In genomic region chr5:34511063-34511462, GRCh38 we compare ENCODE assay signal across 27 cellular contexts.
DNase-seq lines count a peak whose midpoint lies in the region; ATAC-seq, FAIRE-seq and TF ChIP-seq lines count a peak whose summit lies in the region.
"Had no signal": no experiment of that assay in that cellular context is flagged by ENCODE, and none has a peak within 500 bp of the region (broad histone marks: within the 10 kb centered on the region; RNA-seq: fewer than 3 reads in every experiment).

No MANE protein-coding gene starts in this region.

- peak overlapping the region; percentile 31; the same call in 2 of the 3 replicates for H3K4me2 ChIP-seq in A549

- no peak overlapping the region for H3K9ac ChIP-seq in liver (ENCODE audit: low read depth in 1 of 2, low read length in 2 of 2)

- no peak for TF ChIP-seq CTCF in A549 (IDR thresholded peaks at IDR 0.05)
- TF ChIP-seq CTCF in VCaP (conservative IDR thresholded peaks at IDR 0.05) = no peak
- no peak for TF ChIP-seq CTCF in liver (IDR thresholded peaks at IDR 0.05; ENCODE audit: low read depth, low read length, missing input control)
- no peak for TF ChIP-seq CTCF in stomach (IDR thresholded peaks at IDR 0.05)

- no peak for FAIRE-seq in A549 (lab: Jason Lieb, UNC)
- FAIRE-seq: astrocyte, K562 had no signal

- H3K27ac ChIP-seq in A549 = peak overlapping the region in 1 of 2 experiments; percentile 29; a peak in 1 of 6 replicates
- peak overlapping the region; percentile 90 for H3K27ac ChIP-seq in VCaP
- peak overlapping the region; percentile 39 to 54 for H3K27ac ChIP-seq in liver (ENCODE audit: low read depth in 1 of 2, low read length in 2 of 2)
- peak overlapping the region; percentile 48 to 70 (median 65) for H3K27ac ChIP-seq in stomach

- no peak overlapping the region for H3K4me3 ChIP-seq in A549
- no peak overlapping the region for H3K4me3 ChIP-seq in liver (ENCODE audit: low read depth in 1 of 3, low read length in 3 of 3)
- H3K4me3 ChIP-seq in stomach = no peak overlapping the region
- H3K4me3 ChIP-seq: K562 had no signal

- 24% methylated on average over 4 of the region's 4 CpGs for WGBS in A549 (ENCODE audit: missing lambda C conversion rate)
- WGBS in liver = 30% methylated on average over 4 of the region's 4 CpGs
- 21 to 32% (median 25%) methylated on average over 4 of the region's 4 CpGs for WGBS in stomach, 5 donors

- H3K36me3 ChIP-seq in liver (ENCODE audit: control insufficient read depth in 4 of 4, insufficient read depth in 3 of 4, low read depth in 1 of 4, low read length in 3 of 4) (no peaks in the 10 kb centered on the region), stomach (no peaks in the 10 kb centered on the region)

- H3K9me3 ChIP-seq in A549 (no peaks in the 10 kb centered on the region), liver (ENCODE audit: control insufficient read depth in 4 of 4, low read length in 3 of 4) (no peaks in the 10 kb centered on the region), stomach (no peaks in the 10 kb centered on the region)

- DNase-seq in A549 (ENCODE audit: low read depth in 1 of 2, low spot score in 1 of 2) = no peak
- DNase-seq in stomach = no peak
- DNase-seq in NOMO-1 (lab: John Stamatoyannopoulos, UW; ENCODE audit: unreplicated experiment in 2 of 2) = no peak
- no peak for DNase-seq in stimulated activated CD4-positive, alpha-beta T cell treated with anti-CD3 and anti-CD28 coated beads, Interleukin-4, amount 100 ng/mL, for 1 hour
- no peak for DNase-seq in T1000 (lab: John Stamatoyannopoulos, UW)
- DNase-seq in NCI-H2107 treated with DMSO at 0.1 percent for 48 hours (lab: John Stamatoyannopoulos, UW; ENCODE audit: unreplicated experiment) = no peak
- DNase-seq: activated CD4-positive, alpha-beta T cell treated with anti-CD3 and anti-CD28 coated beads, Interleukin-2, amount 50 U/mL, for 1 hour; activated CD8-positive, alpha-beta memory T cell treated with anti-CD3 and anti-CD28 coated beads, Interleukin-2, amount 50 U/mL, for 4 hours; effector memory CD4-positive, alpha-beta T cell; GDM1; H9; kidney glomerular epithelial cell; mesenchymal stem cell; naive thymus-derived CD8-positive, alpha-beta T cell; NCI-H1436 treated with DMSO at 0.1 percent for 48 hours; NCI-H2171; NCI-H524; RPMI8226; stimulated activated CD4-positive, alpha-beta T cell treated with anti-CD3 and anti-CD28 coated beads, Interleukin-2, amount 100 ng/mL, for 24 hours had no signal

- TF ChIP-seq EP300 in A549 (IDR thresholded peaks at IDR 0.05) = no peak
- TF ChIP-seq EP300 in stomach (IDR thresholded peaks at IDR 0.05) = no peak

- H3K27me3 ChIP-seq in liver (ENCODE audit: control insufficient read depth in 4 of 4, insufficient read depth in 4 of 4, low read length in 3 of 4) = no peaks in the 10 kb centered on the region
- no peaks in the 10 kb centered on the region for H3K27me3 ChIP-seq in stomach

- TF ChIP-seq POLR2A in A549 (IDR thresholded peaks at IDR 0.05; ENCODE audit: low read length) (no peak), stomach (IDR thresholded peaks at IDR 0.05) (no peak)

- CTCF ChIA-PET in A549 (lab: Yijun Ruan, JAX) = interaction anchor here (0.7 to 5.7 kb wide), 5 partner anchors 12 to 387 kb away, joined by 3 to 26 read pairs (median 3); no protein-coding TSS in a partner anchor

- POLR2A ChIA-PET in A549 (lab: Yijun Ruan, JAX) = interaction anchor here (0.9 kb wide), 1 partner anchor 75 kb away, joined by 3 read pairs; no protein-coding TSS in a partner anchor

- no peak for TF ChIP-seq RAD21 in A549 (conservative IDR thresholded peaks at IDR 0.05 in 1 of 2, IDR thresholded peaks at IDR 0.05 in 1 of 2)
- TF ChIP-seq RAD21 in liver (IDR thresholded peaks at IDR 0.05) = peak; percentile 15 to 21

- intact Hi-C loops in stomach (cut with DNase I; ENCODE audit: low total_unique reads) = no loop called here

- no peak for ATAC-seq in A549
- ATAC-seq: activated naive CD4-positive, alpha-beta T cell treated with anti-CD3 and anti-CD28 coated beads, Interleukin-2, amount 50 U/mL, for 72 hours; activated T-helper 17 cell treated with anti-CD3 and anti-CD28 coated beads, Interleukin-2, amount 50 U/mL, for 72 hours; esophagus mucosa; K562; naive thymus-derived CD8-positive, alpha-beta T cell; stimulated activated memory B cell treated with anti-CD40 and anti-IgM and Interleukin-4, amounts not matched to agents 10 μg/mL and 1 μg/mL and 100 μg/mL, for 72 hours had no signal

- peaks cover 26% of the 10 kb centered on the region; the same call in 2 of the 3 replicates for H3K4me1 ChIP-seq in A549
- H3K4me1 ChIP-seq in liver (ENCODE audit: control insufficient read depth in 4 of 4, insufficient read depth in 4 of 4, low read length in 3 of 4) = peaks cover 9 to 31% (median 24%) of the 10 kb centered on the region in 4 donors
- peaks cover 18 to 31% (median 25%) of the 10 kb centered on the region in 4 donors for H3K4me1 ChIP-seq in stomach

TF ChIP-seq in A549, 52 proteins besides CTCF, POLR2A, EP300 and RAD21:
- TF ChIP-seq, protein P1, sequence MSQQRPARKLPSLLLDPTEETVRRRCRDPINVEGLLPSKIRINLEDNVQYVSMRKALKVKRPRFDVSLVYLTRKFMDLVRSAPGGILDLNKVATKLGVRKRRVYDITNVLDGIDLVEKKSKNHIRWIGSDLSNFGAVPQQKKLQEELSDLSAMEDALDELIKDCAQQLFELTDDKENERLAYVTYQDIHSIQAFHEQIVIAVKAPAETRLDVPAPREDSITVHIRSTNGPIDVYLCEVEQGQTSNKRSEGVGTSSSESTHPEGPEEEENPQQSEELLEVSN (IDR thresholded peaks at IDR 0.05; ENCODE audit: borderline replicate concordance, low read depth) = no peak
- TF ChIP-seq, protein P2, sequence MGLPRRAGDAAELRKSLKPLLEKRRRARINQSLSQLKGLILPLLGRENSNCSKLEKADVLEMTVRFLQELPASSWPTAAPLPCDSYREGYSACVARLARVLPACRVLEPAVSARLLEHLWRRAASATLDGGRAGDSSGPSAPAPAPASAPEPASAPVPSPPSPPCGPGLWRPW (IDR thresholded peaks at IDR 0.05) = no peak

TF ChIP-seq in liver, 16 proteins besides CTCF, POLR2A, EP300 and RAD21:
- peak; percentile 31 for TF ChIP-seq ZBTB33 (IDR thresholded peaks at IDR 0.05)
- peak; percentile 54 to 56 for TF ChIP-seq HNF4A (conservative IDR thresholded peaks at IDR 0.05)
- TF ChIP-seq SP1 (IDR thresholded peaks at IDR 0.05) = peak; percentile 48
- TF ChIP-seq RXRA (IDR thresholded peaks at IDR 0.05) = peak; percentile 65 to 68
- TF ChIP-seq FOXA1 (IDR thresholded peaks at IDR 0.05) = peak; percentile 16
- TF ChIP-seq, protein P3, sequence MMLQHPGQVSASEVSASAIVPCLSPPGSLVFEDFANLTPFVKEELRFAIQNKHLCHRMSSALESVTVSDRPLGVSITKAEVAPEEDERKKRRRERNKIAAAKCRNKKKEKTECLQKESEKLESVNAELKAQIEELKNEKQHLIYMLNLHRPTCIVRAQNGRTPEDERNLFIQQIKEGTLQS (IDR thresholded peaks at IDR 0.05) = no peak
- TF ChIP-seq YY1 (IDR thresholded peaks at IDR 0.05) = peak; percentile 69
- peak in 1 of 2 donors; percentile 37 for TF ChIP-seq JUND (IDR thresholded peaks at IDR 0.05)
- TF ChIP-seq FOXA2 (IDR thresholded peaks at IDR 0.05) = no peak
- peak; percentile 17 for TF ChIP-seq HNF4G (IDR thresholded peaks at IDR 0.05)
- peak; percentile 33 for TF ChIP-seq MAX (IDR thresholded peaks at IDR 0.05)
- TF ChIP-seq REST (IDR thresholded peaks at IDR 0.05) = no peak
